ENCODE assay signal across 8 cellular contexts in genomic region chr16:31202402-31203385, GRCh38. TPM values are rescaled to one million over a fixed set of nuclear protein-coding genes. Genes with fewer than 3 reads are reported as not detected.
DNase-seq lines count a peak whose midpoint lies in the region; ATAC-seq and TF ChIP-seq lines count a peak whose summit lies in the region.

PYCARD (minus strand) TSS chr16:31202760; CDS start chr16:31202690, 70 bp downstream.

- H3K27me3 Mint-ChIP-seq in naive thymus-derived CD4-positive, alpha-beta T cell, result peaks cover 0 to 7% (median 0%) of the 10 kb centered on the region in 5 donors

- TF ChIP-seq POLR2A in GM18526 (IDR thresholded peaks at IDR 0.05; ENCODE audit: extremely low read depth, insufficient read length), result peak; percentile 48

- intact Hi-C loops in naive thymus-derived CD4-positive, alpha-beta T cell (cut with micrococcal nuclease), result loop anchor here (1.0 to 5.0 kb wide), 10 partner anchors 22 to 665 kb away; partner anchors contain the start of genes ZNF843 (in 2 of the 2), ARMC5 (in 1 of the 2), FUS (in 1 of the 2) and KAT8 (in 1 of the 2)

- peak within 1 kb of the TSS; percentile 71 to 93 (median 90) for H3K4me3 Mint-ChIP-seq in naive thymus-derived CD4-positive, alpha-beta T cell

- H3K27ac Mint-ChIP-seq in naive thymus-derived CD4-positive, alpha-beta T cell, result peak within 1 kb of the TSS; percentile 68 to 88 (median 85)

- no peaks in the 10 kb centered on the region for H3K79me2 ChIP-seq in ACC112 (ENCODE audit: control insufficient read depth, insufficient read depth, low read length, unreplicated experiment)

- H3K9me3 ChIP-seq in naive thymus-derived CD4-positive, alpha-beta T cell (ENCODE audit: control insufficient read depth in 2 of 3, low read length in 3 of 3), result no peaks in the 10 kb centered on the region

- peaks cover 33 to 56% (median 46%) of the 10 kb centered on the region in 7 donors for H3K4me1 Mint-ChIP-seq in naive thymus-derived CD4-positive, alpha-beta T cell

- H3K27ac ChIP-seq in ACC112 (ENCODE audit: low read depth, low read length), result 0 out of 2 replicates have a peak within 1 kb of the TSS, but pooled peaks have one; percentile 6
- peak within 1 kb of the TSS; percentile 73 for H3K27ac ChIP-seq in naive thymus-derived CD4-positive, alpha-beta T cell (ENCODE audit: low read depth, low read length)

- H2AFZ ChIP-seq in ACC112 (ENCODE audit: low read length, unreplicated experiment), result peak within 1 kb of the TSS; percentile 80

- no peak for TF ChIP-seq CTCF in WI38 (IDR thresholded peaks at IDR 0.05; ENCODE audit: low read depth, low read length)

- peaks cover 0 to 5% (median 0%) of the 10 kb centered on the region in 11 donors for H3K9me3 Mint-ChIP-seq in naive thymus-derived CD4-positive, alpha-beta T cell

- peaks cover 0 to 23% (median 0%) of the 10 kb centered on the region in 5 donors for H3K36me3 Mint-ChIP-seq in naive thymus-derived CD4-positive, alpha-beta T cell

- H3K4me1 ChIP-seq in ACC112 (ENCODE audit: control insufficient read depth, insufficient read depth, low read length, unreplicated experiment), result peaks cover 17% of the 10 kb centered on the region
- peaks cover 19 to 20% of the 10 kb centered on the region in 2 donors for H3K4me1 ChIP-seq in naive thymus-derived CD4-positive, alpha-beta T cell (ENCODE audit: control insufficient read depth in 2 of 2, insufficient read depth in 2 of 2, low read length in 2 of 2)

- DNase-seq in fibroblast of gingiva (ENCODE audit: low read depth), result peak; percentile 51
- DNase-seq in naive thymus-derived CD4-positive, alpha-beta T cell, result peak in 6 of 9 donors; percentile 28 to 56 (median 38)

- POLR2A ChIA-PET in naive thymus-derived CD4-positive, alpha-beta T cell (lab: Charles Lee), result interaction anchor here (0.5 to 10.2 kb wide), 17 partner anchors 9 to 226 kb away, joined by 3 to 131 read pairs (median 3); partner anchors contain the start of genes FUS, KAT8, PYDC1 and TRIM72

- ATAC-seq in HG03378 (IDR thresholded peaks at IDR 0.05; ENCODE audit: unreplicated experiment), result peak; percentile 22
- ATAC-seq in naive thymus-derived CD4-positive, alpha-beta T cell, result peak; percentile 44
- ATAC-seq in HG03521 (IDR thresholded peaks at IDR 0.05; ENCODE audit: unreplicated experiment), result no peak
- ATAC-seq in HG03469 (IDR thresholded peaks at IDR 0.05; ENCODE audit: unreplicated experiment), result no peak

- CTCF ChIA-PET in naive thymus-derived CD4-positive, alpha-beta T cell (lab: Charles Lee), result interaction anchor here (0.5 to 0.6 kb wide), 2 partner anchors 61 to 241 kb away, joined by 3 read pairs; no protein-coding TSS in a partner anchor

- H3K4me3 ChIP-seq in ACC112 (ENCODE audit: low read depth, low read length), result peak within 1 kb of the TSS; percentile 88
- H3K4me3 ChIP-seq in WI38 (ENCODE audit: low read depth, low read length), result peak within 1 kb of the TSS; percentile 61
- peak within 1 kb of the TSS; percentile 87 for H3K4me3 ChIP-seq in naive thymus-derived CD4-positive, alpha-beta T cell (ENCODE audit: low read length)

- peaks cover 11% of the 10 kb centered on the region for H3K27me3 ChIP-seq in ACC112 (ENCODE audit: insufficient read depth, low read length)
- no peaks in the 10 kb centered on the region for H3K27me3 ChIP-seq in naive thymus-derived CD4-positive, alpha-beta T cell (ENCODE audit: control insufficient read depth in 2 of 2, insufficient read depth in 2 of 2, low read length in 2 of 2)

- H3K36me3 ChIP-seq in ACC112 (ENCODE audit: insufficient read depth, low read length), result no peaks in the 10 kb centered on the region
- peaks cover 0 to 18% (median 0%) of the 10 kb centered on the region in 3 experiments for H3K36me3 ChIP-seq in naive thymus-derived CD4-positive, alpha-beta T cell (ENCODE audit: control insufficient read depth in 2 of 3, insufficient read depth in 3 of 3, low read length in 3 of 3)

RNA-seq across cellular contexts. Expression of gene PYCARD, which starts in this region (rescaled TPM):
- 10 to 100 TPM; 13.0 to 80.1 (median 21.2) TPM for total RNA-seq in naive thymus-derived CD4-positive, alpha-beta T cell
- polyA plus RNA-seq in naive thymus-derived CD4-positive, alpha-beta T cell, result 10 to 100 TPM; 41.0 to 44.9 TPM

Comparison
In these comparisons a context has a peak if more than half of its experiments do, and no peak if none do; other contexts are left out.
1. ATAC-seq: peak in HG03378 (single experiment) and naive thymus-derived CD4-positive, alpha-beta T cell (single experiment); none in HG03521 (single experiment) and HG03469 (single experiment).
2. Peak in every context shown above with its lines, with median percentiles within 50 percentile points of each other: H3K4me3 ChIP-seq.